1 cellular context compared by ENCODE assay signal in the genomic region with DNA sequence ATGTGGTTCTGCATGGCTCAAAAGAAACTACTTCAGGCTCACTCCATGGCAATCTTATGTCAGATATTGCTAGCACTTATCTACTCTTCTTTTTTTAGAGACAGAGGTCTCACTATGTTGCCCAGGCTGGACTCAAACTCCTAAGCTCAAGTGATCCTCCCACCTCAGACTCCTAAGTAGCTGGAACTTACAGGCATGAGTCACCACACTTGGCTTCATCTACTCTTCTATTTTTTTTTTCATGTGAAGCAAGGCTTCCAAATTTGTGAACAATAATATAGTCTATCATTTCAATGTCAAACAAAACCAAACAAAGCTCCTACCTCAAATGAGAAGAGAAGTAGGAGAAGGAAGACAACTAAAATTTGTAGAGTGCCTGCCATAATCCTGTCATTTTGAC.
TF ChIP-seq lines count a peak whose summit lies in the region.

No MANE protein-coding gene starts in this region.

TF ChIP-seq in H1, 55 proteins besides CTCF, POLR2A, EP300 and RAD21:
- TF ChIP-seq TAF7 (optimal IDR thresholded peaks at IDR 0.05; ENCODE audit: borderline replicate concordance, low read depth, low read length) (no peak), HDAC2 (IDR thresholded peaks at IDR 0.05; ENCODE audit: borderline replicate concordance in 1 of 2, low read depth in 2 of 2, low read length in 2 of 2) (no peak), CHD2 (IDR thresholded peaks at IDR 0.05; ENCODE audit: low read length) (no peak), RBBP5 (IDR thresholded peaks at IDR 0.05; ENCODE audit: borderline replicate concordance, low read depth, low read length) (no peak), CHD1 (IDR thresholded peaks at IDR 0.05; ENCODE audit: low read depth, low read length) (no peak), HDAC6 (IDR thresholded peaks at IDR 0.05; ENCODE audit: low read depth, low read length) (no peak), ZNF274 (IDR thresholded peaks at IDR 0.05; ENCODE audit: borderline replicate concordance, extremely low read depth, low read length) (no peak)
